8 cellular contexts compared by ENCODE assay signal in the genomic region with DNA sequence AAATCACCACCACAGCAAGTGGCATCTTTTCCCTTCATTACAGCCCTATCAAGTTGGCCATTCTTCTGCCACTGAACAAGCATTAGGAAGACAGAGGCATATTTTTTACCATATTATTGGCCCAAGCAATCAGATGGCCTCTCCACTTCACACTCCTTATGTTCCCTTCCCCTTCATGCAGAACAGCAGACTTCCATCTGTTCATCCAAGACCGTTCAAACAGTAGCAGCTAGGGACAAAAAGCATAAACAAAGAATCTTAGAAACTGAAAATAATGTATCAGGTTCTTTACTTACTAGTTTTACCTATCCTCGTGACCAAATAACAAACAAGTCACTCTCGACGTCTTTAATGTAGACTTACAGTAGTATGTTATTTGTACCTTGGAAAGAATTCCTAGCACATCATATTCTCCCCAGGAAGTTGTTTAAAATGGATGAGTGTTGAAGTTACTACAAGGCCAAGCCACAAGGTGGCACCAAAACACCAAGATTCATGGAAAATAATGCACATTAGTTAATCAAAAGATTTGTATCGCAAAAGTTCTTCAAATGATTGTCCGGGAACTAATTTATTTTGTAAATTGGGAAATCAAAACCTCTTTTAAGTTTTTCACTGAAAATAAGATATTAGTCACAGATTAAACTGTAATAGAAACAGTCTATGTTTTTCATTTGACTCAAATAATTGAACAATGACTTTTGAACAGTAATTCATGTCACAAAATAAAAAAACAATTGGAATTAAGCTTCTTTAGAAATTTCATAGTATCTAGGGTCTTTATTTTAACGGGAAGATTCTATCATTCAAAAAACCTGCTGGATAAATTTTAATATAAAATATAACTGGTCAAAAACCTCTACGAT.
DNase-seq lines count a peak whose midpoint lies in the region; ATAC-seq and TF ChIP-seq lines count a peak whose summit lies in the region.

No MANE protein-coding gene starts in this region.

- no peak overlapping the region for H3K4me3 ChIP-seq in HEK293 (ENCODE audit: low read depth, low read length)
- no peak overlapping the region for H3K4me3 ChIP-seq in fibroblast of pulmonary artery (replicated peaks; ENCODE audit: low read depth, low read length)
- no peak overlapping the region for H3K4me3 ChIP-seq in parathyroid adenoma (ENCODE audit: low read depth, low read length)

- DNase-seq in COLO668 (lab: John Stamatoyannopoulos, UW; ENCODE audit: unreplicated experiment) (peak; percentile 78), NCI-H748 treated with DMSO at 0.1 percent for 48 hours (lab: John Stamatoyannopoulos, UW) (peak; percentile 73), activated T-cell treated with anti-CD3 and anti-CD28 coated beads for 4 hours (peak; percentile 28), fibroblast of pulmonary artery (ENCODE audit: low read depth) (peak; percentile 75)

- no peaks in the 10 kb centered on the region for H3K27me3 ChIP-seq in parathyroid adenoma (ENCODE audit: control insufficient read depth, insufficient read depth, low read length)

- H3K9ac ChIP-seq in parathyroid adenoma, result no peak overlapping the region

- POLR2A ChIA-PET in HEK293 (lab: Yijun Ruan, JAX), result no interaction called here

- TF ChIP-seq CTCF in HEK293 (tag by site-specific recombination; IDR thresholded peaks at IDR 0.05) (0 out of 2 replicates have a peak, but pooled peaks have one; percentile 40), fibroblast of pulmonary artery (IDR thresholded peaks at IDR 0.05; ENCODE audit: low read length, missing control alignments) (peak; percentile 73), parathyroid adenoma (IDR thresholded peaks at IDR 0.05) (peak; percentile 81)

- no peak for ATAC-seq in HG02678 (IDR thresholded peaks at IDR 0.05; ENCODE audit: unreplicated experiment)
- ATAC-seq in GM18502 (IDR thresholded peaks at IDR 0.05; ENCODE audit: poor library complexity, unreplicated experiment), result no peak

- H3K36me3 ChIP-seq in HEK293 (ENCODE audit: control insufficient read depth in 2 of 2, insufficient read depth in 1 of 2, low read length in 2 of 2), result no peaks in the 10 kb centered on the region
- H3K36me3 ChIP-seq in parathyroid adenoma (ENCODE audit: control insufficient read depth, insufficient read depth, low read length), result no peaks in the 10 kb centered on the region

- H3K4me2 ChIP-seq in parathyroid adenoma (ENCODE audit: low read length), result no peak overlapping the region

- H3K27ac ChIP-seq in HEK293 (ENCODE audit: extremely low read depth, low read depth, low read length), result no peak overlapping the region
- H3K27ac ChIP-seq in parathyroid adenoma, result no peak overlapping the region

- H3K4me1 ChIP-seq in HEK293 (ENCODE audit: control insufficient read depth, insufficient read depth, low read length), result no peaks in the 10 kb centered on the region
- H3K4me1 ChIP-seq in parathyroid adenoma, result no peaks in the 10 kb centered on the region

- H2AFZ ChIP-seq in parathyroid adenoma, result no peak overlapping the region

- H3K9me3 ChIP-seq in HEK293 (ENCODE audit: control insufficient read depth, insufficient read depth, low read depth, low read length) (no peaks in the 10 kb centered on the region), parathyroid adenoma (ENCODE audit: control insufficient read depth, low read length) (no peaks in the 10 kb centered on the region)

- CTCF ChIA-PET in HEK293 (lab: Yijun Ruan, JAX), result interaction anchor here (0.5 to 1.9 kb wide), 17 partner anchors 10 to 723 kb away, joined by 3 to 6 read pairs (median 3); no protein-coding TSS in a partner anchor

- no peaks in the 10 kb centered on the region for H3K79me2 ChIP-seq in parathyroid adenoma

TF ChIP-seq in HEK293, 187 proteins besides CTCF, POLR2A, EP300 and RAD21:
- TF ChIP-seq, protein P1, sequence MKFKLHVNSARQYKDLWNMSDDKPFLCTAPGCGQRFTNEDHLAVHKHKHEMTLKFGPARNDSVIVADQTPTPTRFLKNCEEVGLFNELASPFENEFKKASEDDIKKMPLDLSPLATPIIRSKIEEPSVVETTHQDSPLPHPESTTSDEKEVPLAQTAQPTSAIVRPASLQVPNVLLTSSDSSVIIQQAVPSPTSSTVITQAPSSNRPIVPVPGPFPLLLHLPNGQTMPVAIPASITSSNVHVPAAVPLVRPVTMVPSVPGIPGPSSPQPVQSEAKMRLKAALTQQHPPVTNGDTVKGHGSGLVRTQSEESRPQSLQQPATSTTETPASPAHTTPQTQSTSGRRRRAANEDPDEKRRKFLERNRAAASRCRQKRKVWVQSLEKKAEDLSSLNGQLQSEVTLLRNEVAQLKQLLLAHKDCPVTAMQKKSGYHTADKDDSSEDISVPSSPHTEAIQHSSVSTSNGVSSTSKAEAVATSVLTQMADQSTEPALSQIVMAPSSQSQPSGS (tag by site-specific recombination; IDR thresholded peaks at IDR 0.05; ENCODE audit: low read depth), result no peak
- peak; percentile 73 for TF ChIP-seq ZNF654 (tag by site-specific recombination; IDR thresholded peaks at IDR 0.05; ENCODE audit: low read depth)
- no peak for TF ChIP-seq ZNF155 (tag by site-specific recombination; IDR thresholded peaks at IDR 0.05)
- 0 out of 2 replicates have a peak, but pooled peaks have one; percentile 27 for TF ChIP-seq ZNF660 (tag by site-specific recombination; IDR thresholded peaks at IDR 0.05)
- TF ChIP-seq ZBTB20 (tag by site-specific recombination; IDR thresholded peaks at IDR 0.05), result no peak
- TF ChIP-seq, protein P2, sequence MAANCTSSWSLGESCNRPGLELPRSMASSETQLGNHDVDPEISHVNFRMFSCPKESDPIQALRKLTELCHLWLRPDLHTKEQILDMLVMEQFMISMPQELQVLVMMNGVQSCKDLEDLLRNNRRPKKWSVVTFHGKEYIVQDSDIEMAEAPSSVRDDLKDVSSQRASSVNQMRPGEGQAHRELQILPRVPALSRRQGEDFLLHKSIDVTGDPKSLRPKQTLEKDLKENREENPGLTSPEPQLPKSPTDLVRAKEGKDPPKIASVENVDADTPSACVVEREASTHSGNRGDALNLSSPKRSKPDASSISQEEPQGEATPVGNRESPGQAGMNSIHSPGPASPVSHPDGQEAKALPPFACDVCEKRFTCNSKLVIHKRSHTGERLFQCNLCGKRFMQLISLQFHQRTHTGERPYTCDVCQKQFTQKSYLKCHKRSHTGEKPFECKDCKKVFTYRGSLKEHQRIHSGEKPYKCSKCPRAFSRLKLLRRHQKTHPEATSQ (tag by site-specific recombination; IDR thresholded peaks at IDR 0.05), result no peak

Comparison
In these comparisons a context has a peak if more than half of its experiments do, and no peak if none do; other contexts are left out.
1. DNase-seq: peak in every context shown above with its lines; median percentile 78 in COLO668; 75 in fibroblast of pulmonary artery; 73 in NCI-H748 treated with DMSO at 0.1 percent for 48 hours; 28 in activated T-cell treated with anti-CD3 and anti-CD28 coated beads for 4 hours.